32 cellular contexts compared by ENCODE assay signal in the genomic region with DNA sequence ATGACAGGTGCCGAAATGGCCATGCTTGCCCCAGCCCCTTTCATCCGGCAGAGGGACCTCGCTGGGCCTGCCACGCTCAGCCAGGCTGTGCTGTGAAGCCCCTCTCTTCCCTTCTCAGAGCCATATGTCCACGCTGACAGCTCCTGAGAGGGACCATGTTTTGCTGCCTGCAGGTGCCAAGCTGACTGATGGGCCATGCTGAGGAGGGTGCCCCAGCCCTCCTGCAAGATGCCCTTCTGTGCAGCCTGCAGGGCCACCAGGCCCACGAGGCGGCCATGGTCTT. TPM values are rescaled to one million over a fixed set of nuclear protein-coding genes. Genes with fewer than 3 reads are reported as not detected.
"Had no signal": no experiment of that assay in that cellular context is flagged by ENCODE, and none has a peak within 500 bp of the region (broad histone marks: within the 10 kb centered on the region; RNA-seq: fewer than 3 reads in every experiment).

No MANE protein-coding gene starts in this region.

- H3K27me3 ChIP-seq: adrenal gland, ascending aorta, breast epithelium, cardiac muscle cell, colonic mucosa, esophagus muscularis mucosa, foreskin keratinocyte, gastrocnemius medialis, heart left ventricle had no signal

- H3K9me3 ChIP-seq: adrenal gland, ascending aorta, breast epithelium, colonic mucosa, esophagus muscularis mucosa, gastrocnemius medialis, heart left ventricle had no signal

- H3K27ac ChIP-seq: adrenal gland, ascending aorta, breast epithelium, cardiac muscle cell, colonic mucosa, esophagus muscularis mucosa, foreskin keratinocyte, gastrocnemius medialis, heart left ventricle, WERI-Rb-1 had no signal

- H3K36me3 ChIP-seq: cardiac muscle cell, WERI-Rb-1 had no signal

- H3K4me3 ChIP-seq: adrenal gland, ascending aorta, breast epithelium, cardiac muscle cell, colonic mucosa, esophagus muscularis mucosa, gastrocnemius medialis, heart left ventricle had no signal

- DNase-seq: activated B cell treated with CpG ODN at 0.5 μM for 24 hours; activated CD4-positive, alpha-beta T cell treated with anti-CD3 and anti-CD28 coated beads for 48 hours; activated CD4-positive, alpha-beta T cell treated with anti-CD3 and anti-CD28 coated beads, Interleukin-2, amount 50 U/mL, for 1 hour; activated CD4-positive, alpha-beta T cell treated with anti-CD3 and anti-CD28 coated beads, Interleukin-2, amount 50 U/mL, for 48 hours; activated CD8-positive, alpha-beta memory T cell treated with anti-CD3 and anti-CD28 coated beads for 24 hours; activated CD8-positive, alpha-beta T cell treated with anti-CD3 and anti-CD28 coated beads for 36 hours; activated effector memory CD4-positive, alpha-beta T cell treated with anti-CD3 and anti-CD28 coated beads, Interleukin-2, amount 50 U/mL, for 16 hours; activated naive CD4-positive, alpha-beta T cell treated with anti-CD3 and anti-CD28 coated beads for 36 hours; activated naive CD8-positive, alpha-beta T cell treated with anti-CD3 and anti-CD28 coated beads for 36 hours; activated naive CD8-positive, alpha-beta T cell treated with anti-CD3 and anti-CD28 coated beads, Interleukin-2, amount 50 U/mL, for 24 hours; activated T-cell treated with anti-CD3 and anti-CD28 coated beads, Interleukin-2, amount 50 U/mL, for 1 hour; activated T-cell treated with anti-CD3 and anti-CD28 coated beads, Interleukin-2, amount 50 U/mL, for 48 hours; adrenal gland; amygdala; central memory CD4-positive, alpha-beta T cell; cerebellar nuclear complex; colonic mucosa; effector memory CD8-positive, alpha-beta T cell; erythroblast; foreskin keratinocyte; gastrocnemius medialis; T-helper 17 cell; T1000; WERI-Rb-1 had no signal

- H3K4me1 ChIP-seq: adrenal gland, ascending aorta, breast epithelium, colonic mucosa, esophagus muscularis mucosa, foreskin keratinocyte, gastrocnemius medialis, heart left ventricle had no signal

- ATAC-seq: activated CD4-positive, CD25-positive, alpha-beta regulatory T cell treated with anti-CD3 and anti-CD28 coated beads, Interleukin-2, amount 50 U/mL, for 24 hours; activated CD8-positive, alpha-beta T cell treated with anti-CD3 and anti-CD28 coated beads for 36 hours; effector memory CD8-positive, alpha-beta T cell; foreskin keratinocyte; gastrocnemius medialis; heart left ventricle; T-helper 17 cell had no signal

RNA-seq across cellular contexts. Expression of gene CDH15, which starts 33.1 kb away (rescaled TPM):
- total RNA-seq: activated B cell treated with CpG ODN at 0.5 μM for 24 hours; activated CD8-positive, alpha-beta T cell treated with anti-CD3 and anti-CD28 coated beads for 36 hours; activated naive CD4-positive, alpha-beta T cell treated with anti-CD3 and anti-CD28 coated beads for 36 hours; activated naive CD8-positive, alpha-beta T cell treated with anti-CD3 and anti-CD28 coated beads for 36 hours; activated T-helper 1 cell treated with anti-CD3 and anti-CD28 coated beads, Interleukin-12 subunit alpha, Interleukin-12 subunit beta, Interleukin-2, Interleukin-4 antibody, amounts not matched to agents 30 ng/mL and 10 ng/mL and 1 ng/mL, durations not matched to agents 14 hours and 24 hours and 36 hours; activated T-helper 2 cell treated with anti-CD3 and anti-CD28 coated beads, Interferon-gamma antibody, Interleukin-2, Interleukin-4, amounts not matched to agents 10 μg/mL and 5 μg/mL and 100 μg/mL, durations not matched to agents 14 hours and 24 hours and 36 hours; ascending aorta; breast epithelium; colonic mucosa; foreskin keratinocyte had no signal
